18 cellular contexts compared by ENCODE assay signal in the genomic region with DNA sequence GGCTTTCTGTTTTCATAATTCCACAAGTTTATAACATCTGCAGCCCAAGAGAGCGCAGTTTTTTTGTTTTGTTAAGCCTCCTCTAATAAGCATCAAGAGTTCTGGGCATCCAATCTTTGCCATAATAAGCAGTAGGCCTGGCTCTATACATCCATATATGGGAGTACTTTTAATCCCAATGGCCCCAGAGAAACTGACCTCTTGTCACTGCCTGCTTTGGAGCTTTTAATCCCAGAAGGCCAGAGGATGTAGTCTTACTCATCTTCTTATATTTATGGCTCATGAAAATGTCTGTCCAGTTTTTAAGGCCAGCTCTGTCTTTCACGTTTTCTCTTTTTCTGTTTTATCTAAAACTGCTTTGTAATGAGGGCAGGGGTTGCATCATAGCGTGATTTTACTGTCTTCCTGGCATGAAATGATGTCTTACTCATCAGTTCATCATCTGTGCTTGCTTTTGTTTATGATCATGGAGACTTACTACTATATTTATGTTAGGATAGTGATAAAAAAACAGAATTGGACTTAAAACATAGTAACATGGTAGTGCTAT.
DNase-seq lines count a peak whose midpoint lies in the region; ATAC-seq and TF ChIP-seq lines count a peak whose summit lies in the region.
"Had no signal": no experiment of that assay in that cellular context is flagged by ENCODE, and none has a peak within 500 bp of the region (broad histone marks: within the 10 kb centered on the region; RNA-seq: fewer than 3 reads in every experiment).

No MANE protein-coding gene starts in this region.

- no peak for ATAC-seq in heart left ventricle
- ATAC-seq: activated CD8-positive, alpha-beta T cell treated with anti-CD3 and anti-CD28 coated beads, Interleukin-2, amount 10 ng/mL, durations not matched to agents 7 days and 5 days; HCT116; stimulated activated naive CD8-positive, alpha-beta T cell treated with anti-CD3 and anti-CD28 coated beads, Interleukin-15, amount 100 ng/mL, for 72 hours had no signal

- H3K36me3 ChIP-seq in MG63 = peaks cover 10% of the 10 kb centered on the region
- H3K36me3 ChIP-seq in heart left ventricle = no peaks in the 10 kb centered on the region
- H3K36me3 ChIP-seq: WERI-Rb-1 had no signal

- H3K9me3 ChIP-seq in MG63 = no peaks in the 10 kb centered on the region
- peaks cover 0 to 3% (median 0%) of the 10 kb centered on the region in 12 donors for H3K9me3 ChIP-seq in heart left ventricle

- TF ChIP-seq CTCF in AG10803 (conservative IDR thresholded peaks at IDR 0.05; ENCODE audit: low read length) (no peak), heart left ventricle (IDR thresholded peaks at IDR 0.05) (no peak)

- no peak overlapping the region for H3K27ac ChIP-seq in heart left ventricle
- H3K27ac ChIP-seq: PC-9, WERI-Rb-1 had no signal

- DNase-seq in AG10803 (ENCODE audit: low read depth) (peak; percentile 0), MG63 (peak; percentile 44), amniotic stem cell (lab: John Stamatoyannopoulos, UW) (peak; percentile 6), fibroblast of the conjunctiva (ENCODE audit: low read depth) (peak; percentile 31), heart left ventricle (no peak), NCI-H1417 (lab: John Stamatoyannopoulos, UW) (no peak), DMS53 (lab: John Stamatoyannopoulos, UW) (no peak), amygdala (lab: John Stamatoyannopoulos, UW) (no peak)
- DNase-seq: activated CD8-positive, alpha-beta T cell treated with anti-CD3 and anti-CD28 coated beads, Interleukin-2, amount 10 ng/mL, durations not matched to agents 7 days and 5 days; AML-193; hypothalamus; MV-4-11; NCI-H2107; NCI-H526 treated with DMSO at 0.1 percent for 48 hours; PC-9; stimulated activated naive CD8-positive, alpha-beta T cell treated with anti-CD3 and anti-CD28 coated beads, Interleukin-15, amount 100 ng/mL, for 72 hours; WERI-Rb-1 had no signal

- no peaks in the 10 kb centered on the region for H3K27me3 ChIP-seq in MG63
- no peaks in the 10 kb centered on the region for H3K27me3 ChIP-seq in heart left ventricle

- TF ChIP-seq POLR2A in heart left ventricle (IDR thresholded peaks at IDR 0.05) = no peak

- WGBS in heart left ventricle, 4 donors = 64 to 79% (median 76%) methylated on average over 3 of the region's 3 CpGs

- intact Hi-C loops in heart left ventricle (cut with DNase I) = no loop called here

- H3K4me3 ChIP-seq in AG10803 (ENCODE audit: low read length) (no peak overlapping the region), MG63 (no peak overlapping the region), heart left ventricle (no peak overlapping the region)
- H3K4me3 ChIP-seq: PC-9 had no signal

- no peaks in the 10 kb centered on the region for H3K4me1 ChIP-seq in heart left ventricle

Comparison
In these comparisons a context has a peak if more than half of its experiments do, and no peak if none do; other contexts are left out.
1. DNase-seq: peak in AG10803 (single experiment), MG63 (single experiment), amniotic stem cell (single experiment) and fibroblast of the conjunctiva (single experiment); none in heart left ventricle (0 of 5), NCI-H1417 (0 of 3), DMS53 (single experiment) and amygdala (0 of 56).